Comparison of ENCODE assay signal across 23 cellular contexts in the genomic region with DNA sequence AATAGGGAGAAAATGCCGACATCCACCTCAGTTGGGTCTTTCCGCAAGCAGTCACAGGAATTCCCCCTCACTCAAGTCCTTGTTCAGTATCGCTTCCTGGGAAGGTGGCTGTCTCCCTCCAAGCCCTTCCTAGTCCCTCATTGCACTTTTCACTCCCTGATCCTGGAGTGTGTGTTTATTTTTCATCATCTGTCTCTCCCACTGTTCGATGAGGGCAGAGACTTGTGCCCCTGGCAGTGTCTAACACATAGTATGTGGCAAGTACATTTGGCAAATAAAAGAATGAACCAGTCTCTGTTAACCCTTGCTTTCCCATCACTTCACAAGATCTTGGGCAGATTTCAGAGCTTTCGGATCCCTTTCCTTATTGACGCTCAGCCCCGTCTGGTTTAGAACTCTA. TPM values are rescaled to one million over a fixed set of nuclear protein-coding genes. Genes with fewer than 3 reads are reported as not detected.
DNase-seq lines count a peak whose midpoint lies in the region; ATAC-seq, FAIRE-seq and TF ChIP-seq lines count a peak whose summit lies in the region.
"Had no signal": no experiment of that assay in that cellular context is flagged by ENCODE, and none has a peak within 500 bp of the region (broad histone marks: within the 10 kb centered on the region; RNA-seq: fewer than 3 reads in every experiment).

No MANE protein-coding gene starts in this region.

- H3K27ac Mint-ChIP-seq in activated CD8-positive, alpha-beta memory T cell treated with anti-CD3 and anti-CD28 coated beads, Interleukin-2, amount 10 ng/mL, durations not matched to agents 7 days and 5 days: no peak overlapping the region
- peak overlapping the region; percentile 33 for H3K27ac Mint-ChIP-seq in nephron progenitor cell
- H3K27ac Mint-ChIP-seq: B cell; CD4-positive, CD25-positive, alpha-beta regulatory T cell; CD8-positive, alpha-beta T cell had no signal

- TF ChIP-seq CTCF in HepG2 (CRISPR knock-in tag; IDR thresholded peaks at IDR 0.05) (no peak), nephron progenitor cell (IDR thresholded peaks at IDR 0.05) (no peak)

- no peak overlapping the region for H2AFZ ChIP-seq in HepG2 (ENCODE audit: low read length)
- H2AFZ ChIP-seq: GM23248 had no signal

- peaks cover 4% of the 10 kb centered on the region for H3K9me3 Mint-ChIP-seq in activated CD8-positive, alpha-beta memory T cell treated with anti-CD3 and anti-CD28 coated beads, Interleukin-2, amount 10 ng/mL, durations not matched to agents 7 days and 5 days (ENCODE audit: low read depth)
- H3K9me3 Mint-ChIP-seq in nephron progenitor cell: peaks cover 33% of the 10 kb centered on the region

- H3K79me2 ChIP-seq in HepG2 (ENCODE audit: insufficient read depth, low read length): no peaks in the 10 kb centered on the region

- H3K27me3 ChIP-seq in HepG2 (ENCODE audit: control insufficient read depth in 1 of 2, insufficient read depth in 2 of 2, low read length in 2 of 2): peaks cover 0 to 1% of the 10 kb centered on the region in 2 experiments; a peak in 2 of 5 replicates
- H3K27me3 ChIP-seq: BLaER1 had no signal

- H4K20me1 ChIP-seq in HepG2 (ENCODE audit: insufficient read depth, low read length): no peaks in the 10 kb centered on the region
- H4K20me1 ChIP-seq: BLaER1 had no signal

- in situ Hi-C loops in HepG2 (cut with HindIII; ENCODE audit: extremely low pct_ligation_motif_present, low pct_unique_long_range_greater_than_20kb): no loop called here

- 0 out of 2 replicates have a peak, but pooled peaks cover 10% of the 10 kb centered on the region for H3K9me3 ChIP-seq in HepG2 (ENCODE audit: low read length)
- H3K9me3 ChIP-seq: Caco-2 had no signal

- no peaks in the 10 kb centered on the region for H3K36me3 Mint-ChIP-seq in activated CD8-positive, alpha-beta memory T cell treated with anti-CD3 and anti-CD28 coated beads, Interleukin-2, amount 10 ng/mL, durations not matched to agents 7 days and 5 days
- H3K36me3 Mint-ChIP-seq in nephron progenitor cell (ENCODE audit: low read depth): no peaks in the 10 kb centered on the region
- H3K36me3 Mint-ChIP-seq: CD4-positive, CD25-positive, alpha-beta regulatory T cell; CD8-positive, alpha-beta T cell had no signal

- H3K27me3 Mint-ChIP-seq in activated CD8-positive, alpha-beta memory T cell treated with anti-CD3 and anti-CD28 coated beads, Interleukin-2, amount 10 ng/mL, durations not matched to agents 7 days and 5 days: no peaks in the 10 kb centered on the region
- peaks cover 22% of the 10 kb centered on the region for H3K27me3 Mint-ChIP-seq in nephron progenitor cell (ENCODE audit: low read depth, poor library complexity)
- H3K27me3 Mint-ChIP-seq: CD4-positive, CD25-positive, alpha-beta regulatory T cell had no signal

- no peak for ATAC-seq in activated CD8-positive, alpha-beta memory T cell treated with anti-CD3 and anti-CD28 coated beads, Interleukin-2, amount 10 ng/mL, durations not matched to agents 7 days and 5 days
- ATAC-seq in HepG2: peak; percentile 31; the same call in 1 of the 3 replicates
- no peak for ATAC-seq in HG02623 (IDR thresholded peaks at IDR 0.05; ENCODE audit: unreplicated experiment)
- no peak for ATAC-seq in HG03159 (IDR thresholded peaks at IDR 0.05; ENCODE audit: unreplicated experiment)
- ATAC-seq: CD8-positive, alpha-beta T cell had no signal

- no peak overlapping the region for H3K9ac ChIP-seq in HepG2 (ENCODE audit: insufficient read depth, low read depth, low read length)
- H3K9ac ChIP-seq: BLaER1, GM23248 had no signal

- no peak for TF ChIP-seq POLR2A in HepG2 (IDR thresholded peaks at IDR 0.05; ENCODE audit: insufficient read depth in 1 of 2, low read depth in 2 of 2, low read length in 2 of 2)

- H3K4me3 Mint-ChIP-seq in activated CD8-positive, alpha-beta memory T cell treated with anti-CD3 and anti-CD28 coated beads, Interleukin-2, amount 10 ng/mL, durations not matched to agents 7 days and 5 days: no peak overlapping the region
- H3K4me3 Mint-ChIP-seq in nephron progenitor cell: no peak overlapping the region
- H3K4me3 Mint-ChIP-seq: B cell; CD4-positive, CD25-positive, alpha-beta regulatory T cell; CD8-positive, alpha-beta T cell had no signal

- TF ChIP-seq EP300 in HepG2 (IDR thresholded peaks at IDR 0.05; ENCODE audit: low read depth in 2 of 2, low read length in 2 of 2): no peak
- TF ChIP-seq EP300 in HepG2 (CRISPR knock-in tag; IDR thresholded peaks at IDR 0.05; ENCODE audit: borderline replicate concordance): no peak

- H3K36me3 ChIP-seq in HepG2 (replicated peaks in 1 of 2; ENCODE audit: control insufficient read depth in 1 of 2, insufficient read depth in 2 of 2, low read length in 2 of 2): no peaks in the 10 kb centered on the region
- H3K36me3 ChIP-seq: BLaER1 had no signal

- intact Hi-C loops in HepG2 (cut with micrococcal nuclease; ENCODE audit: unreplicated experiment): no loop called here

- peak; percentile 30 for DNase-seq in activated CD8-positive, alpha-beta memory T cell treated with anti-CD3 and anti-CD28 coated beads, Interleukin-2, amount 10 ng/mL, durations not matched to agents 7 days and 5 days
- DNase-seq in activated CD8-positive, alpha-beta memory T cell treated with anti-CD3 and anti-CD28 coated beads, Interleukin-2, amount 50 U/mL, for 4 hours: no peak
- no peak for DNase-seq in HepG2 (ENCODE audit: low spot score)
- no peak for DNase-seq in nephron progenitor cell
- no peak for DNase-seq in medulla oblongata (ENCODE audit: extremely low spot score)
- DNase-seq: Caco-2; CD4-positive, CD25-positive, alpha-beta regulatory T cell; CD8-positive, alpha-beta T cell; DMS153; DND-41; GM23248; H7; HCEC 1CT had no signal

- no peaks in the 10 kb centered on the region for H3K4me1 ChIP-seq in HepG2 (ENCODE audit: insufficient read depth, low read length)
- H3K4me1 ChIP-seq: BLaER1, Caco-2 had no signal

- no peak overlapping the region for H3K4me3 ChIP-seq in HepG2 (replicated peaks in 1 of 3; ENCODE audit: insufficient read depth in 1 of 3, low read depth in 2 of 3, low read length in 3 of 3)
- H3K4me3 ChIP-seq: BLaER1, GM23248 had no signal

- 28% methylated on average over 6 of the region's 7 CpGs for WGBS in HepG2 (ENCODE audit: low lambda C conversion rate)

- CTCF ChIA-PET in activated CD8-positive, alpha-beta memory T cell treated with anti-CD3 and anti-CD28 coated beads, Interleukin-2, amount 10 ng/mL, durations not matched to agents 7 days and 5 days (lab: Charles Lee): interaction anchor here (0.5 kb wide), 1 partner anchor 211 kb away, joined by 3 read pairs; no protein-coding TSS in a partner anchor
- CTCF ChIA-PET in HepG2 (lab: Yijun Ruan, JAX; ENCODE audit: low intra/inter-chr PET ratio, low total read pairs): no interaction called here

- no peak for TF ChIP-seq RAD21 in HepG2 (CRISPR knock-in tag; IDR thresholded peaks at IDR 0.05)

- no peaks in the 10 kb centered on the region for H3K4me1 Mint-ChIP-seq in activated CD8-positive, alpha-beta memory T cell treated with anti-CD3 and anti-CD28 coated beads, Interleukin-2, amount 10 ng/mL, durations not matched to agents 7 days and 5 days
- H3K4me1 Mint-ChIP-seq in nephron progenitor cell: no peaks in the 10 kb centered on the region
- H3K4me1 Mint-ChIP-seq: B cell; CD4-positive, CD25-positive, alpha-beta regulatory T cell had no signal

- H3K4me2 ChIP-seq in HepG2 (ENCODE audit: low read depth, low read length): no peak overlapping the region
- H3K4me2 ChIP-seq: BLaER1 had no signal

- POLR2A ChIA-PET in HepG2 (lab: Yijun Ruan, JAX): no interaction called here

- no TSS peak for BruUV-seq in HepG2 (replicated peaks; lab: Mats Ljungman, UMichigan)

- no peak for FAIRE-seq in HepG2 (lab: Jason Lieb, UNC)
- FAIRE-seq: A204.1, G401.6, GM12892, H1 had no signal

- H3K27ac ChIP-seq in HepG2 (ENCODE audit: extremely low read length, insufficient read depth, low read length): no peak overlapping the region
- H3K27ac ChIP-seq: 22Rv1, BLaER1, C4-2B, GM23248 had no signal

TF ChIP-seq in HepG2, 621 proteins besides CTCF, POLR2A, EP300 and RAD21 (continues in another document):
- TF ChIP-seq ZNF367 (CRISPR knock-in tag; IDR thresholded peaks at IDR 0.05; ENCODE audit: borderline replicate concordance): no peak
- TF ChIP-seq ONECUT2 (CRISPR knock-in tag; IDR thresholded peaks at IDR 0.05): no peak
- TF ChIP-seq SPEN (CRISPR knock-in tag; IDR thresholded peaks at IDR 0.05; ENCODE audit: low read depth): no peak

RNA-seq across cellular contexts. Expression of a gene that starts 24.0 kb away (rescaled TPM):
- total RNA-seq in activated CD8-positive, alpha-beta memory T cell treated with anti-CD3 and anti-CD28 coated beads, Interleukin-2, amount 10 ng/mL, durations not matched to agents 7 days and 5 days: 10 to 100 TPM; 25.6 to 26.4 TPM
- total RNA-seq in HepG2 (2016; rRNA removed; fragmentation: Illumina TruSeq; extraction: Trizol): 31.0 and 43.6 TPM in 2 replicates
- total RNA-seq in HepG2 (2016; cell fraction: cytosol; rRNA removed; fragmentation: Illumina TruSeq; extraction: Trizol; ENCODE audit: low read depth): 9.3 and 13.6 TPM in 2 replicates
- 29.9 and 40.9 TPM in 2 replicates for total RNA-seq in HepG2 (2016; cell fraction: insoluble cytoplasmic fraction; rRNA removed; fragmentation: Illumina TruSeq; extraction: Trizol)
- total RNA-seq in HepG2 (2016; cell fraction: membrane; rRNA removed; fragmentation: Illumina TruSeq; extraction: Trizol): 23.6 and 25.5 TPM in 2 replicates
- 35.3 and 37.2 TPM in 2 replicates for total RNA-seq in HepG2 (2016; cell fraction: nucleus; rRNA removed; fragmentation: Illumina TruSeq; extraction: Trizol)
- polyA plus RNA-seq in HepG2 (2011; rRNA removed): 10.6 and 14.2 TPM in 2 replicates
- 3.9 and 5.9 TPM in 2 replicates for polyA plus RNA-seq in HepG2 (2011; cell fraction: cytosol; rRNA removed)
- 6.9 and 7.8 TPM in 2 replicates for polyA plus RNA-seq in HepG2 (2011; cell fraction: nucleus; rRNA removed)
- 8.3 and 12.1 TPM in 2 replicates for polyA plus RNA-seq in HepG2 (2012)
- polyA plus RNA-seq in HepG2 (2016; cell fraction: cytosol; fragmentation: Illumina TruSeq; extraction: Trizol; ENCODE audit: low read depth): 2.5 and 3.3 TPM in 2 replicates
- 18.3 and 18.5 TPM in 2 replicates for polyA plus RNA-seq in HepG2 (2016; cell fraction: insoluble cytoplasmic fraction; fragmentation: Illumina TruSeq; extraction: Trizol; ENCODE audit: low read depth)
- 7.7 and 8.5 TPM in 2 replicates for polyA plus RNA-seq in HepG2 (2016; cell fraction: membrane; fragmentation: Illumina TruSeq; extraction: Trizol; ENCODE audit: low read depth)
- 15.3 and 21.2 TPM in 2 replicates for polyA plus RNA-seq in HepG2 (2016; cell fraction: nucleus; fragmentation: Illumina TruSeq; extraction: Trizol; ENCODE audit: insufficient read depth, low read depth)
- 11.8 and 27.1 TPM in 2 replicates for polyA minus RNA-seq in HepG2 (2011; rRNA and poly(A)+ RNA removed; ENCODE audit: low replicate concordance)
- polyA minus RNA-seq in HepG2 (2011; cell fraction: cytosol; rRNA and poly(A)+ RNA removed): 18.8 and 27.1 TPM in 2 replicates
- 35.0 and 37.0 TPM in 2 replicates for polyA minus RNA-seq in HepG2 (2011; cell fraction: nucleus; rRNA and poly(A)+ RNA removed)
